ENCODE assay signal across 29 cellular contexts in genomic region chr2:217429981-217430500, GRCh38.
DNase-seq lines count a peak whose midpoint lies in the region; FAIRE-seq and TF ChIP-seq lines count a peak whose summit lies in the region.
"Had no signal": no experiment of that assay in that cellular context is flagged by ENCODE, and none has a peak within 500 bp of the region (broad histone marks: within the 10 kb centered on the region; RNA-seq: fewer than 3 reads in every experiment).

No MANE protein-coding gene starts in this region.

- H3K79me2 ChIP-seq in hepatocyte: no peaks in the 10 kb centered on the region

- H3K9me3 ChIP-seq in BLaER1 treated with 17β-estradiol and CSF1 and Interleukin-3, amounts not matched to agents 10 nM and 100 nM (replicated peaks in 1 of 11): peaks cover 0 to 13% (median 0%) of the 10 kb centered on the region in 11 experiments; a peak in 6 of 22 replicates
- H3K9me3 ChIP-seq in hepatocyte (ENCODE audit: low read depth): no peaks in the 10 kb centered on the region
- no peaks in the 10 kb centered on the region for H3K9me3 ChIP-seq in stomach
- H3K9me3 ChIP-seq: A549, BLaER1, ovary, thyroid gland had no signal

- no peaks in the 10 kb centered on the region for H4K20me1 ChIP-seq in BLaER1 treated with 17β-estradiol and CSF1 and Interleukin-3, amounts not matched to agents 10 nM and 100 nM
- H4K20me1 ChIP-seq in hepatocyte (ENCODE audit: insufficient read depth, poor library complexity, severe bottlenecking): no peaks in the 10 kb centered on the region
- H4K20me1 ChIP-seq: BLaER1 had no signal

- intact Hi-C loops in stomach (cut with DNase I; ENCODE audit: low total_unique reads): no loop called here

- no peak for TF ChIP-seq POLR2A in stomach (IDR thresholded peaks at IDR 0.05)

- DNase-seq in bronchial epithelial cell (ENCODE audit: low read depth): peak; percentile 41
- no peak for DNase-seq in hepatocyte (ENCODE audit: low spot score)
- no peak for DNase-seq in stomach
- no peak for DNase-seq in NCI-H2171 (lab: John Stamatoyannopoulos, UW)
- no peak for DNase-seq in NOMO-1 treated with DMSO at 0.1 percent for 48 hours (lab: John Stamatoyannopoulos, UW; ENCODE audit: unreplicated experiment)
- DNase-seq in LoVo (ENCODE audit: low spot score): no peak
- DNase-seq in kidney tubule cell (ENCODE audit: low spot score): no peak
- DNase-seq: activated naive CD4-positive, alpha-beta T cell treated with anti-CD3 and anti-CD28 coated beads, Interleukin-2, amount 10 ng/mL, durations not matched to agents 7 days and 5 days; amygdala; DMS79 treated with DMSO at 0.1 percent for 48 hours; hippocampal formation; immature natural killer cell; Kasumi-1; left ventricle myocardium inferior; midbrain; NCI-H1048; NCI-H1694 treated with DMSO at 0.1 percent for 48 hours; NCI-H748 treated with DMSO at 0.1 percent for 48 hours; ovary; stimulated activated naive CD4-positive, alpha-beta T cell treated with Interleukin-2 at 50 U/mL for 16 hours; T1000; thyroid gland had no signal

- peak overlapping the region in 6 of 11 experiments; percentile 43 to 66 (median 62); a peak in 10 of 22 replicates for H3K4me2 ChIP-seq in BLaER1 treated with 17β-estradiol and CSF1 and Interleukin-3, amounts not matched to agents 10 nM and 100 nM
- H3K4me2 ChIP-seq in hepatocyte: no peak overlapping the region
- H3K4me2 ChIP-seq: A549, BLaER1 had no signal

- 92% methylated on average over 6 of the region's 6 CpGs for WGBS in hepatocyte (ENCODE audit: low lambda C conversion rate, missing lambda C conversion rate)
- 78 to 91% (median 86%) methylated on average over 6 of the region's 6 CpGs for WGBS in stomach, 5 donors

- TF ChIP-seq CTCF in bronchial epithelial cell (IDR thresholded peaks at IDR 0.05; ENCODE audit: insufficient read depth, low read length, severe bottlenecking): no peak
- no peak for TF ChIP-seq CTCF in hepatocyte (IDR thresholded peaks at IDR 0.05; ENCODE audit: poor library complexity)
- no peak for TF ChIP-seq CTCF in stomach (IDR thresholded peaks at IDR 0.05)

- H3K9me2 ChIP-seq in hepatocyte (replicated peaks; ENCODE audit: insufficient read depth): no peaks in the 10 kb centered on the region

- peaks cover 10 to 60% (median 32%) of the 10 kb centered on the region in 10 experiments; a peak in 19 of 20 replicates for H3K4me1 ChIP-seq in BLaER1 treated with 17β-estradiol and CSF1 and Interleukin-3, amounts not matched to agents 10 nM and 100 nM
- H3K4me1 ChIP-seq in hepatocyte (ENCODE audit: insufficient read depth) (peaks cover 36% of the 10 kb centered on the region), stomach (peaks cover 6 to 63% (median 25%) of the 10 kb centered on the region in 4 donors)

- H3K27ac ChIP-seq in BLaER1 treated with 17β-estradiol and CSF1 and Interleukin-3, amounts not matched to agents 10 nM and 100 nM: peak overlapping the region in 4 of 11 experiments; percentile 9 to 68 (median 46); a peak in 7 of 22 replicates
- H3K27ac ChIP-seq in hepatocyte (peak overlapping the region; percentile 65), stomach (peak overlapping the region in 4 of 5 donors; percentile 16 to 78 (median 74))
- H3K27ac ChIP-seq: A549, BLaER1, foreskin keratinocyte, ovary had no signal

- H3K27me3 ChIP-seq in BLaER1 treated with 17β-estradiol and CSF1 and Interleukin-3, amounts not matched to agents 10 nM and 100 nM: peaks cover 0 to 6% (median 0%) of the 10 kb centered on the region in 11 experiments; a peak in 1 of 22 replicates
- H3K27me3 ChIP-seq in bronchial epithelial cell (ENCODE audit: control insufficient read depth, insufficient read depth, low read length) (no peaks in the 10 kb centered on the region), hepatocyte (no peaks in the 10 kb centered on the region), stomach (no peaks in the 10 kb centered on the region)
- H3K27me3 ChIP-seq: BLaER1, foreskin keratinocyte, ovary, right atrium auricular region, thyroid gland had no signal

- H3K4me3 ChIP-seq in BLaER1 treated with 17β-estradiol and CSF1 and Interleukin-3, amounts not matched to agents 10 nM and 100 nM: no peak overlapping the region
- no peak overlapping the region for H3K4me3 ChIP-seq in bronchial epithelial cell (ENCODE audit: low read depth, low read length)
- H3K4me3 ChIP-seq in hepatocyte: no peak overlapping the region
- no peak overlapping the region for H3K4me3 ChIP-seq in stomach
- H3K4me3 ChIP-seq: A549, BLaER1, GM12878, left ventricle myocardium inferior, ovary, right atrium auricular region, thyroid gland had no signal

- FAIRE-seq in bronchial epithelial cell (lab: Jason Lieb, UNC): no peak
- FAIRE-seq: A549, endometrium, GM12878 had no signal

- no peak for TF ChIP-seq EP300 in stomach (IDR thresholded peaks at IDR 0.05)

- no peak overlapping the region; a peak in 1 of 22 replicates for H3K9ac ChIP-seq in BLaER1 treated with 17β-estradiol and CSF1 and Interleukin-3, amounts not matched to agents 10 nM and 100 nM
- H3K9ac ChIP-seq: BLaER1 had no signal

- H2AFZ ChIP-seq in hepatocyte: no peak overlapping the region

- H3K36me3 ChIP-seq in BLaER1 treated with 17β-estradiol and CSF1 and Interleukin-3, amounts not matched to agents 10 nM and 100 nM: 0 out of 22 replicates have a peak, but pooled peaks cover 0 to 4% (median 0%) of the 10 kb centered on the region in 11 experiments
- no peaks in the 10 kb centered on the region for H3K36me3 ChIP-seq in bronchial epithelial cell (ENCODE audit: control insufficient read depth, insufficient read depth, low read length)
- H3K36me3 ChIP-seq in hepatocyte (replicated peaks; ENCODE audit: insufficient read depth, low read depth): no peaks in the 10 kb centered on the region
- H3K36me3 ChIP-seq in stomach: peaks cover 0 to 4% (median 0%) of the 10 kb centered on the region in 4 donors
- H3K36me3 ChIP-seq: BLaER1, ovary, right atrium auricular region, thyroid gland had no signal
